Comparison of ENCODE assay signal across 8 cellular contexts in the genomic region with DNA sequence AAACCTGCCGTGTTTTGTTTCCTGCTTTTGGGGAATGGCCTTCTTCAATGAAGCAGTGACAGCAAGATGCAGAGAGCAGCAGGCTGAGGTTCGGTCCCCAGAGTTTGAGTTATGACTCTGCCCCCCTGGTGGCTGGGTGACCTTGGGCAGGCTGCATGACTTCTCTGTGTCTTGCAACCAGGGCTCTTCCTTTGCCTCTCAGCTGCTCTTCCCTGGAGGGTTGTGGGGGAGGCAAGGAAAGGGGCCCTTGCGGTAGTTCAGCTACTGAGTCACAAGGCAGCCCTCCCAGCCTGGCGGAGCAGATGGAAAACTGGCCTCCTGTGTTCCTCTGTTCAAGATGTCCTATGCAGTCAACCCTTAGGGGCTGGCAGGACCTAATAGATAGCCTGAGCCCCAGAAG. TPM values are rescaled to one million over a fixed set of nuclear protein-coding genes. Genes with fewer than 3 reads are reported as not detected.
DNase-seq lines count a peak whose midpoint lies in the region; TF ChIP-seq lines count a peak whose summit lies in the region.

No MANE protein-coding gene starts in this region.

- H3F3A ChIP-seq in Loucy (ENCODE audit: low read depth), result no peaks in the 10 kb centered on the region

- peak; percentile 49 for DNase-seq in DMS53 (lab: John Stamatoyannopoulos, UW)
- DNase-seq in DMS53 treated with DMSO at 0.1 percent for 48 hours (lab: John Stamatoyannopoulos, UW; ENCODE audit: unreplicated experiment), result no peak
- DNase-seq in activated T-cell treated with anti-CD3 and anti-CD28 coated beads for 24 hours (ENCODE audit: low read depth), result peak; percentile 9
- peak; percentile 48 for DNase-seq in glutamatergic neuron
- DNase-seq in stimulated activated CD4-positive, alpha-beta T cell treated with anti-CD3 and anti-CD28 coated beads, TNF-alpha, amount 100 ng/mL, for 4 hours (ENCODE audit: low read depth in 3 of 3), result peak in 2 of 3 experiments; percentile 5 to 12
- no peak for DNase-seq in NCI-H2227 (lab: John Stamatoyannopoulos, UW; ENCODE audit: unreplicated experiment)
- DNase-seq in NCI-H1694 (lab: John Stamatoyannopoulos, UW), result no peak

- H3K4me3 Mint-ChIP-seq in glutamatergic neuron (ENCODE audit: unreplicated experiment), result no peak overlapping the region

- no peaks in the 10 kb centered on the region for H4K20me1 ChIP-seq in Loucy (ENCODE audit: insufficient read depth, low read length, poor library complexity, severe bottlenecking)

- TF ChIP-seq CTCF in Loucy (conservative IDR thresholded peaks at IDR 0.05; ENCODE audit: low read length) (peak; percentile 58), glutamatergic neuron (IDR thresholded peaks at IDR 0.05; ENCODE audit: partially characterized antibody, unreplicated experiment) (peak; percentile 62)

- no peaks in the 10 kb centered on the region for H3K79me2 ChIP-seq in Loucy (ENCODE audit: insufficient read depth, low read length)

- no peak overlapping the region for H3K4me3 ChIP-seq in Loucy (ENCODE audit: low read length, poor library complexity, severe bottlenecking)

- H3K36me3 Mint-ChIP-seq in glutamatergic neuron (ENCODE audit: unreplicated experiment), result no peaks in the 10 kb centered on the region

- H3K9me2 ChIP-seq in Loucy (replicated peaks; ENCODE audit: low read depth, low read length), result no peaks in the 10 kb centered on the region

- no peaks in the 10 kb centered on the region for H3K4me1 ChIP-seq in Loucy (ENCODE audit: insufficient read depth, low read length, poor library complexity, severe bottlenecking)

- no peaks in the 10 kb centered on the region for H3K9me3 ChIP-seq in Loucy (ENCODE audit: insufficient read depth, low read depth, low read length)

- H3K27me3 ChIP-seq in Loucy (ENCODE audit: insufficient read depth, low read length, poor library complexity, severe bottlenecking), result no peaks in the 10 kb centered on the region

- H2AFZ ChIP-seq in Loucy (ENCODE audit: low read length), result no peak overlapping the region

- H3K4me1 Mint-ChIP-seq in glutamatergic neuron (ENCODE audit: low read depth, unreplicated experiment), result no peaks in the 10 kb centered on the region

- no peak overlapping the region for H3K4me2 ChIP-seq in Loucy (ENCODE audit: low read depth, low read length, poor library complexity, severe bottlenecking)

- H3K9ac ChIP-seq in Loucy (ENCODE audit: low read depth, low read length, poor library complexity, severe bottlenecking), result no peak overlapping the region

- H3K9me3 Mint-ChIP-seq in glutamatergic neuron (ENCODE audit: unreplicated experiment), result no peaks in the 10 kb centered on the region

- H3K27ac Mint-ChIP-seq in glutamatergic neuron (ENCODE audit: unreplicated experiment), result no peak overlapping the region

- peaks cover 2% of the 10 kb centered on the region for H3K27me3 Mint-ChIP-seq in glutamatergic neuron (ENCODE audit: unreplicated experiment)

- H3K36me3 ChIP-seq in Loucy (ENCODE audit: insufficient read depth, low read length), result no peaks in the 10 kb centered on the region

RNA-seq across cellular contexts. Expression of gene CTXND1, which starts 17.1 kb away (rescaled TPM):
- total RNA-seq in glutamatergic neuron (ENCODE audit: unreplicated experiment), result 0.39 TPM

Comparison
In these comparisons a context has a peak if more than half of its experiments do, and no peak if none do; other contexts are left out.
1. DNase-seq: peak in DMS53 (single experiment), activated T-cell treated with anti-CD3 and anti-CD28 coated beads for 24 hours (single experiment), glutamatergic neuron (single experiment) and stimulated activated CD4-positive, alpha-beta T cell treated with anti-CD3 and anti-CD28 coated beads, TNF-alpha, amount 100 ng/mL, for 4 hours (2 of 3); none in DMS53 treated with DMSO at 0.1 percent for 48 hours (single experiment), NCI-H2227 (single experiment) and NCI-H1694 (single experiment).